Comparison of ENCODE assay signal across 25 cellular contexts in the genomic region with DNA sequence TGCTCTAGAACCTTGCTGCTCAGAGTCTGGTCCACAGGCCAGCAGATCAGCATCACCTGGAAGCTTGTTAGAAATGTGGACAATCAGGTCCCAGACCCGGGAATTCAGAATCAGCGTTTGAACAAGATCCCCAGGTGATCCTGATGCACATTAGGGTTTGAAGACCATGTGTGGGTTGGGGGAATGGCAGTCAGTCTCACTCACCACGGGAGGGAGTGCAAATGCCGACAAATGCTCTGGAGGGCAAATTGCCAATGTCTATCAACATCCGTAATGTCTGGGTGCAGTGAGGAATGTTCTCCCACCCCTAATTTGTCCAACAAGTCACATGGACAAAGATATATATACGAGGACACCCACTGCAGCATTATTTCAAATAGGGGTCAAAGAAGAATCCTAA. TPM values are rescaled to one million over a fixed set of nuclear protein-coding genes. Genes with fewer than 3 reads are reported as not detected.
DNase-seq lines count a peak whose midpoint lies in the region; ATAC-seq and TF ChIP-seq lines count a peak whose summit lies in the region.
"Had no signal": no experiment of that assay in that cellular context is flagged by ENCODE, and none has a peak within 500 bp of the region (broad histone marks: within the 10 kb centered on the region; RNA-seq: fewer than 3 reads in every experiment).

No MANE protein-coding gene starts in this region.

- intact Hi-C loops in vagina (cut with DNase I) = no loop called here

- H2AFZ ChIP-seq in mesenchymal stem cell (ENCODE audit: low read depth, low read length) = no peak overlapping the region
- H2AFZ ChIP-seq: GM23248 had no signal

- H3K4me1 ChIP-seq in mesenchymal stem cell (ENCODE audit: control insufficient read depth, insufficient read depth, low read depth, low read length) (no peaks in the 10 kb centered on the region), vagina (no peaks in the 10 kb centered on the region)

- no peak for DNase-seq in activated naive CD8-positive, alpha-beta T cell treated with anti-CD3 and anti-CD28 coated beads for 36 hours
- DNase-seq in WTC11 (ENCODE audit: low spot score) = no peak
- no peak for DNase-seq in mesenchymal stem cell
- no peak for DNase-seq in vagina (ENCODE audit: extremely low spot score in 2 of 2)
- no peak for DNase-seq in COR-L47 (lab: John Stamatoyannopoulos, UW)
- DNase-seq in UCSD-AML1 (lab: John Stamatoyannopoulos, UW; ENCODE audit: unreplicated experiment) = no peak
- DNase-seq: cerebellar nuclear complex; DND-41; effector CD4-positive, alpha-beta T cell; erythroblast; foreskin melanocyte; GM23248; Kasumi-1; left ventricle myocardium inferior; NCI-H1048; NCI-H2081; SK-N-SH; stimulated activated CD4-positive, alpha-beta T cell treated with anti-CD3 and anti-CD28 coated beads, Interleukin-2, amount 100 ng/mL, for 24 hours; T1000 had no signal

- peaks cover 57% of the 10 kb centered on the region for H3K4me1 Mint-ChIP-seq in activated naive CD8-positive, alpha-beta T cell (ENCODE audit: low read depth)
- peaks cover 60% of the 10 kb centered on the region for H3K4me1 Mint-ChIP-seq in activated naive CD8-positive, alpha-beta T cell treated with anti-CD3 and anti-CD28 coated beads for 36 hours
- H3K4me1 Mint-ChIP-seq in WTC11 = peaks cover 12% of the 10 kb centered on the region

- H3K27me3 Mint-ChIP-seq in activated naive CD8-positive, alpha-beta T cell = no peaks in the 10 kb centered on the region
- no peaks in the 10 kb centered on the region for H3K27me3 Mint-ChIP-seq in activated naive CD8-positive, alpha-beta T cell treated with anti-CD3 and anti-CD28 coated beads for 36 hours
- H3K27me3 Mint-ChIP-seq in WTC11 (ENCODE audit: low read depth) = no peaks in the 10 kb centered on the region
- H3K27me3 Mint-ChIP-seq: stimulated activated memory B cell treated with anti-CD40 and anti-IgM and Interleukin-4, amounts not matched to agents 10 μg/mL and 1 μg/mL and 100 μg/mL, for 72 hours had no signal

- no peaks in the 10 kb centered on the region for H3K9me3 Mint-ChIP-seq in activated naive CD8-positive, alpha-beta T cell (ENCODE audit: low read depth)
- peaks cover 2% of the 10 kb centered on the region for H3K9me3 Mint-ChIP-seq in activated naive CD8-positive, alpha-beta T cell treated with anti-CD3 and anti-CD28 coated beads for 36 hours
- H3K9me3 Mint-ChIP-seq in WTC11 = no peaks in the 10 kb centered on the region
- H3K9me3 Mint-ChIP-seq: stimulated activated memory B cell treated with anti-CD40 and anti-IgM and Interleukin-4, amounts not matched to agents 10 μg/mL and 1 μg/mL and 100 μg/mL, for 72 hours had no signal

- ATAC-seq in WTC11 (no peak), GM21447 (IDR thresholded peaks at IDR 0.05; ENCODE audit: unreplicated experiment) (no peak)
- ATAC-seq: activated naive CD4-positive, alpha-beta T cell treated with anti-CD3 and anti-CD28 coated beads, Interleukin-2, amount 50 U/mL, for 72 hours; stimulated activated memory B cell treated with anti-CD40 and anti-IgM and Interleukin-4, amounts not matched to agents 10 μg/mL and 1 μg/mL and 100 μg/mL, for 72 hours had no signal

- H3K27me3 ChIP-seq in mesenchymal stem cell (ENCODE audit: control insufficient read depth in 1 of 2, insufficient read depth in 1 of 2, low read length in 2 of 2) = peaks cover 25 to 27% of the 10 kb centered on the region in 2 experiments
- no peaks in the 10 kb centered on the region for H3K27me3 ChIP-seq in vagina

- no peak for TF ChIP-seq CTCF in WTC11 (IDR thresholded peaks at IDR 0.05)
- no peak for TF ChIP-seq CTCF in vagina (IDR thresholded peaks at IDR 0.05)

- POLR2A ChIA-PET in WTC11 (lab: Charles Lee) = no interaction called here

- H3K36me3 Mint-ChIP-seq in activated naive CD8-positive, alpha-beta T cell = peaks cover 8% of the 10 kb centered on the region
- H3K36me3 Mint-ChIP-seq in activated naive CD8-positive, alpha-beta T cell treated with anti-CD3 and anti-CD28 coated beads for 36 hours = peaks cover 37% of the 10 kb centered on the region
- H3K36me3 Mint-ChIP-seq in WTC11 = no peaks in the 10 kb centered on the region

- no peak overlapping the region for H4K8ac ChIP-seq in mesenchymal stem cell (ENCODE audit: low read length)

- H3K9ac ChIP-seq in mesenchymal stem cell (ENCODE audit: low read length) = no peak overlapping the region
- H3K9ac ChIP-seq: GM23248, SK-N-SH had no signal

- no peak for TF ChIP-seq POLR2A in vagina (IDR thresholded peaks at IDR 0.05)

- peak overlapping the region; percentile 64 for H3K27ac Mint-ChIP-seq in activated naive CD8-positive, alpha-beta T cell
- no peak overlapping the region for H3K27ac Mint-ChIP-seq in activated naive CD8-positive, alpha-beta T cell treated with anti-CD3 and anti-CD28 coated beads for 36 hours
- H3K27ac Mint-ChIP-seq in WTC11 = no peak overlapping the region
- H3K27ac Mint-ChIP-seq: activated naive CD4-positive, alpha-beta T cell treated with anti-CD3 and anti-CD28 coated beads, Interleukin-2, amount 50 U/mL, for 72 hours; stimulated activated memory B cell treated with anti-CD40 and anti-IgM and Interleukin-4, amounts not matched to agents 10 μg/mL and 1 μg/mL and 100 μg/mL, for 72 hours had no signal

- CTCF ChIA-PET in WTC11 (lab: Charles Lee) = interaction anchor here (1.0 kb wide), 1 partner anchor 40 kb away, joined by 5 read pairs; no protein-coding TSS in a partner anchor

- H3K27ac ChIP-seq in mesenchymal stem cell (ENCODE audit: low read length, poor library complexity, severe bottlenecking) (no peak overlapping the region), vagina (no peak overlapping the region)
- H3K27ac ChIP-seq: GM23248, left ventricle myocardium inferior, thoracic aorta had no signal

- H2AK5ac ChIP-seq in mesenchymal stem cell (ENCODE audit: low read length, severe bottlenecking) = no peak overlapping the region

- H3K23ac ChIP-seq in mesenchymal stem cell (ENCODE audit: low read length in 2 of 2) = no peak overlapping the region

- H2BK120ac ChIP-seq in mesenchymal stem cell (ENCODE audit: low read depth, low read length) = no peak overlapping the region

- H3K79me1 ChIP-seq in mesenchymal stem cell (replicated peaks; ENCODE audit: low read length, poor library complexity, severe bottlenecking) = no peaks in the 10 kb centered on the region

- H2BK15ac ChIP-seq in mesenchymal stem cell (ENCODE audit: low read depth, poor library complexity, severe bottlenecking) = no peak overlapping the region

- no peak overlapping the region for H3K4ac ChIP-seq in mesenchymal stem cell (ENCODE audit: low read depth in 1 of 2, low read length in 2 of 2)

- H3K14ac ChIP-seq in mesenchymal stem cell (ENCODE audit: low read length in 2 of 2) = no peak overlapping the region

- H3K4me3 ChIP-seq in mesenchymal stem cell (ENCODE audit: insufficient read depth in 1 of 2, low read depth in 1 of 2, low read length in 2 of 2) = no peak overlapping the region
- H3K4me3 ChIP-seq in vagina = no peak overlapping the region
- H3K4me3 ChIP-seq: GM23248, left ventricle myocardium inferior, skin epidermis, thoracic aorta had no signal

- H2BK5ac ChIP-seq in mesenchymal stem cell (ENCODE audit: low read depth, low read length, poor library complexity, severe bottlenecking) = no peak overlapping the region

- peak overlapping the region; percentile 34 for H4K91ac ChIP-seq in mesenchymal stem cell (ENCODE audit: low read length)

- no peak overlapping the region for H3K18ac ChIP-seq in mesenchymal stem cell (ENCODE audit: low read depth in 1 of 2, low read length in 2 of 2)

- no peak overlapping the region for H3K4me2 ChIP-seq in mesenchymal stem cell (ENCODE audit: low read length, poor library complexity, severe bottlenecking)
- H3K4me2 ChIP-seq: SK-N-SH had no signal

- no peak overlapping the region for H3K4me3 Mint-ChIP-seq in activated naive CD8-positive, alpha-beta T cell
- no peak overlapping the region for H3K4me3 Mint-ChIP-seq in activated naive CD8-positive, alpha-beta T cell treated with anti-CD3 and anti-CD28 coated beads for 36 hours
- peak overlapping the region; percentile 28; the same call in 1 of the 2 replicates for H3K4me3 Mint-ChIP-seq in WTC11
- H3K4me3 Mint-ChIP-seq: stimulated activated memory B cell treated with anti-CD40 and anti-IgM and Interleukin-4, amounts not matched to agents 10 μg/mL and 1 μg/mL and 100 μg/mL, for 72 hours had no signal

- H3K9me3 ChIP-seq in mesenchymal stem cell (ENCODE audit: control insufficient read depth, low read length) = no peaks in the 10 kb centered on the region
- no peaks in the 10 kb centered on the region for H3K9me3 ChIP-seq in vagina
- H3K9me3 ChIP-seq: left ventricle myocardium inferior, SK-N-SH, thoracic aorta had no signal

- 49% methylated on average over 6 of the region's 6 CpGs for WGBS in mesenchymal stem cell

- H2BK12ac ChIP-seq in mesenchymal stem cell (ENCODE audit: low read length in 2 of 2) = no peak overlapping the region

- H3K36me3 ChIP-seq in mesenchymal stem cell (ENCODE audit: control insufficient read depth in 1 of 2, insufficient read depth in 2 of 2, low read depth in 1 of 2, low read length in 2 of 2) = no peaks in the 10 kb centered on the region
- no peaks in the 10 kb centered on the region for H3K36me3 ChIP-seq in vagina
- H3K36me3 ChIP-seq: left ventricle myocardium inferior, thoracic aorta had no signal

TF ChIP-seq in WTC11, 78 proteins besides CTCF, POLR2A, EP300 and RAD21 (continues in another document):
- TF ChIP-seq, protein P1, sequence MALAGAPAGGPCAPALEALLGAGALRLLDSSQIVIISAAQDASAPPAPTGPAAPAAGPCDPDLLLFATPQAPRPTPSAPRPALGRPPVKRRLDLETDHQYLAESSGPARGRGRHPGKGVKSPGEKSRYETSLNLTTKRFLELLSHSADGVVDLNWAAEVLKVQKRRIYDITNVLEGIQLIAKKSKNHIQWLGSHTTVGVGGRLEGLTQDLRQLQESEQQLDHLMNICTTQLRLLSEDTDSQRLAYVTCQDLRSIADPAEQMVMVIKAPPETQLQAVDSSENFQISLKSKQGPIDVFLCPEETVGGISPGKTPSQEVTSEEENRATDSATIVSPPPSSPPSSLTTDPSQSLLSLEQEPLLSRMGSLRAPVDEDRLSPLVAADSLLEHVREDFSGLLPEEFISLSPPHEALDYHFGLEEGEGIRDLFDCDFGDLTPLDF (CRISPR knock-in tag; IDR thresholded peaks at IDR 0.05) = no peak
- TF ChIP-seq MYBL2 (CRISPR knock-in tag; IDR thresholded peaks at IDR 0.05) = no peak
- no peak for TF ChIP-seq ZNF396 (CRISPR knock-in tag; IDR thresholded peaks at IDR 0.05; ENCODE audit: borderline replicate concordance)
- TF ChIP-seq SP1 (CRISPR knock-in tag; conservative IDR thresholded peaks at IDR 0.05) = no peak

RNA-seq across cellular contexts. Expression of a gene that starts 34.5 kb away (rescaled TPM):
- total RNA-seq in activated naive CD8-positive, alpha-beta T cell treated with anti-CD3 and anti-CD28 coated beads for 36 hours = 10 to 100 TPM; 38.7 to 41.8 TPM
- total RNA-seq in WTC11 (2021) (17.2 to 23.7 TPM (median 22.3 TPM) in 3 replicates), vagina (33.4 TPM)
- 0.08 TPM for polyA plus RNA-seq in mesenchymal stem cell (2013, experiment 1 of 2)
- polyA plus RNA-seq in mesenchymal stem cell (2013, experiment 2 of 2) = 0.15 TPM
- total RNA-seq: GM23248 had no signal
